12 cellular contexts compared by ENCODE assay signal in genomic region chr5:67010684-67011409, GRCh38.
DNase-seq lines count a peak whose midpoint lies in the region; ATAC-seq, FAIRE-seq and TF ChIP-seq lines count a peak whose summit lies in the region.
"Had no signal": no experiment of that assay in that cellular context is flagged by ENCODE, and none has a peak within 500 bp of the region (broad histone marks: within the 10 kb centered on the region; RNA-seq: fewer than 3 reads in every experiment).

No MANE protein-coding gene starts in this region.

- H3K27ac ChIP-seq in foreskin keratinocyte: peak overlapping the region; percentile 99
- peak overlapping the region in 20 of 21 experiments; percentile 56 to 91 (median 76) for H3K27ac ChIP-seq in skin epidermis
- H3K27ac ChIP-seq: WERI-Rb-1 had no signal

- peaks cover 60% of the 10 kb centered on the region for H3K4me1 ChIP-seq in foreskin keratinocyte

- H3K27me3 ChIP-seq in foreskin keratinocyte: no peaks in the 10 kb centered on the region

- DNase-seq in NCI-H1092 treated with DMSO at 0.1 percent for 48 hours (lab: John Stamatoyannopoulos, UW) (peak; percentile 20), NCI-H1092 (lab: John Stamatoyannopoulos, UW) (no peak), foreskin keratinocyte (peak; percentile 96 to 97), GM19239 (ENCODE audit: insufficient read length, low spot score) (no peak), NCI-H748 treated with DMSO at 0.1 percent for 48 hours (lab: John Stamatoyannopoulos, UW) (no peak)
- DNase-seq: WERI-Rb-1 had no signal

- no peak for FAIRE-seq in GM19239 (lab: Jason Lieb, UNC)
- FAIRE-seq: A204.1 had no signal

- ATAC-seq in SK-N-SH treated with all-trans-retinoic acid at 6 μM for 48 hours: peak; percentile 66
- peak; percentile 85 for ATAC-seq in foreskin keratinocyte
- no peak for ATAC-seq in HG03025 (IDR thresholded peaks at IDR 0.05; ENCODE audit: low FRiP score, unreplicated experiment)
- ATAC-seq: HCT116, left lobe of liver had no signal

- H3K4me3 ChIP-seq in skin epidermis: peak overlapping the region in 1 of 7 experiments; percentile 10

- TF ChIP-seq CTCF in foreskin keratinocyte (conservative IDR thresholded peaks at IDR 0.05): no peak

TF ChIP-seq in SK-N-SH treated with all-trans-retinoic acid at 6 μM for 48 hours, 23 proteins besides CTCF, POLR2A, EP300 and RAD21:
- TF ChIP-seq, protein P1, sequence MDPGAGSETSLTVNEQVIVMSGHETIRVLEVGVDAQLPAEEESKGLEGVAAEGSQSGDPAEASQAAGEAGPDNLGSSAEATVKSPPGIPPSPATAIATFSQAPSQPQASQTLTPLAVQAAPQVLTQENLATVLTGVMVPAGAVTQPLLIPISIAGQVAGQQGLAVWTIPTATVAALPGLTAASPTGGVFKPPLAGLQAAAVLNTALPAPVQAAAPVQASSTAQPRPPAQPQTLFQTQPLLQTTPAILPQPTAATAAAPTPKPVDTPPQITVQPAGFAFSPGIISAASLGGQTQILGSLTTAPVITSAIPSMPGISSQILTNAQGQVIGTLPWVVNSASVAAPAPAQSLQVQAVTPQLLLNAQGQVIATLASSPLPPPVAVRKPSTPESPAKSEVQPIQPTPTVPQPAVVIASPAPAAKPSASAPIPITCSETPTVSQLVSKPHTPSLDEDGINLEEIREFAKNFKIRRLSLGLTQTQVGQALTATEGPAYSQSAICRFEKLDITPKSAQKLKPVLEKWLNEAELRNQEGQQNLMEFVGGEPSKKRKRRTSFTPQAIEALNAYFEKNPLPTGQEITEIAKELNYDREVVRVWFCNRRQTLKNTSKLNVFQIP (CRISPR knock-in tag; IDR thresholded peaks at IDR 0.05; ENCODE audit: borderline replicate concordance, low read depth): no peak
- TF ChIP-seq ZC3H10 (CRISPR knock-in tag; IDR thresholded peaks at IDR 0.05) (no peak), OSR1 (CRISPR knock-in tag; IDR thresholded peaks at IDR 0.05) (no peak), ZFP30 (CRISPR knock-in tag; IDR thresholded peaks at IDR 0.05) (no peak), PATZ1 (CRISPR knock-in tag; IDR thresholded peaks at IDR 0.05; ENCODE audit: borderline replicate concordance) (0 out of 2 replicates have a peak, but pooled peaks have one; percentile 13), ZFP3 (CRISPR knock-in tag; IDR thresholded peaks at IDR 0.05) (no peak)

Comparison
In these comparisons a context has a peak if more than half of its experiments do, and no peak if none do; other contexts are left out.
1. DNase-seq: peak in NCI-H1092 treated with DMSO at 0.1 percent for 48 hours (single experiment) and foreskin keratinocyte (2 of 2); none in NCI-H1092 (single experiment), GM19239 (single experiment) and NCI-H748 treated with DMSO at 0.1 percent for 48 hours (single experiment).